16 cellular contexts compared by ENCODE assay signal in the genomic region with DNA sequence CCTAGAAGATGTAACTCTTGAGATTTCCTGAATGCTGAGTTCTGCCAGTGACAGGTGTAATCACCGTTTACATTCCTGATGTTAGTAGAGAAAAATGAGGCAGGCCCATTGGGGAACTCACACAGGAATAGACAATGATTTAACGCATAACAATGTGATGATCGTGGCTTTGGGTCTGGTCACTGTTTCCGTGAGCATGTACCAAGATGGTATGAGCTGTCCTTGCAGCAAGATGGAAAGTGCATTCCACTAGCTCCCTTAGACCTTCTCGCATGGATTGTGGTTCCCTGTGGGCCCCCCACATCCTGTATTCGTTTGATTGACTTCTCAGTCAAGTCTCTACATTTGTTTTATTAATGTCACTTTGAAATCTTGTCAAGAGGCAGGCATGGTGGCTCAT.
A peak's percentile ranks its signal among the peaks of the same experiment; 100 is the strongest.
DNase-seq lines count a peak whose midpoint lies in the region; ATAC-seq and TF ChIP-seq lines count a peak whose summit lies in the region.
"Had no signal": no experiment of that assay in that cellular context is flagged by ENCODE, and none has a peak within 500 bp of the region (broad histone marks: within the 10 kb centered on the region; RNA-seq: fewer than 3 reads in every experiment).

No MANE protein-coding gene starts in this region.

- TF ChIP-seq CTCF in NB4 (IDR thresholded peaks at IDR 0.05; ENCODE audit: low read depth, low read length) (no peak), astrocyte of the spinal cord (IDR thresholded peaks at IDR 0.05; ENCODE audit: low read depth, low read length) (no peak), neural cell (IDR thresholded peaks at IDR 0.05; ENCODE audit: poor library complexity, severe bottlenecking) (no peak)

- TF ChIP-seq RAD21 in neural cell (conservative IDR thresholded peaks at IDR 0.05): no peak

- no peak overlapping the region for H2AFZ ChIP-seq in neural cell (ENCODE audit: low read depth, low read length)

- H3K9me2 ChIP-seq in neural cell (ENCODE audit: insufficient read depth, low read length): no peaks in the 10 kb centered on the region

- no peak overlapping the region for H3K9ac ChIP-seq in neural cell (ENCODE audit: low read length)

- no peaks in the 10 kb centered on the region for H3K9me3 ChIP-seq in neural cell (ENCODE audit: low read length)
- H3K9me3 ChIP-seq: gastrocnemius medialis, ovary had no signal

- H3K27ac ChIP-seq in neural cell (ENCODE audit: low read length): no peak overlapping the region
- H3K27ac ChIP-seq: gastrocnemius medialis, ovary had no signal

- H3K79me2 ChIP-seq in neural cell (replicated peaks; ENCODE audit: insufficient read depth, low read length): no peaks in the 10 kb centered on the region

- in situ Hi-C loops in astrocyte of the spinal cord (cut with HindIII; ENCODE audit: low sequenced_read_pairs): no loop called here

- H3K27me3 ChIP-seq in neural cell (ENCODE audit: insufficient read depth, low read depth, low read length): no peaks in the 10 kb centered on the region
- H3K27me3 ChIP-seq: gastrocnemius medialis, ovary had no signal

- H3K4me3 ChIP-seq in NB4 (ENCODE audit: low read depth, low read length) (no peak overlapping the region), astrocyte of the spinal cord (ENCODE audit: low read depth, low read length) (no peak overlapping the region), neural cell (ENCODE audit: low read length) (no peak overlapping the region)
- H3K4me3 ChIP-seq: gastrocnemius medialis, ovary had no signal

- DNase-seq in ELR (ENCODE audit: low read depth): peak; percentile 96
- DNase-seq in NB4 (ENCODE audit: low read depth): peak; percentile 51
- peak; percentile 42 for DNase-seq in astrocyte of the spinal cord (ENCODE audit: low read depth, low spot score)
- DNase-seq in NCI-H2196 (lab: John Stamatoyannopoulos, UW; ENCODE audit: unreplicated experiment): no peak
- DNase-seq in stimulated activated CD4-positive, alpha-beta T cell treated with anti-CD3 and anti-CD28 coated beads, Interleukin-4, amount 100 ng/mL, for 4 hours: no peak
- no peak for DNase-seq in NCI-H146 (lab: John Stamatoyannopoulos, UW)
- DNase-seq: activated T-cell treated with anti-CD3 and anti-CD28 coated beads for 4 hours; CD4-positive, CD25-positive, alpha-beta regulatory T cell; gastrocnemius medialis; Kasumi-1; NCI-H2081; NCI-H69; ovary had no signal

- TF ChIP-seq EP300 in neural cell (conservative IDR thresholded peaks at IDR 0.05; ENCODE audit: poor library complexity, severe bottlenecking): peak; percentile 40

- ATAC-seq in GM21526 (IDR thresholded peaks at IDR 0.05; ENCODE audit: low FRiP score, unreplicated experiment): no peak
- ATAC-seq: activated naive CD4-positive, alpha-beta T cell treated with anti-CD3 and anti-CD28 coated beads, Interleukin-2, amount 50 U/mL, for 72 hours; gastrocnemius medialis had no signal

- TF ChIP-seq POLR2A in NB4 (IDR thresholded peaks at IDR 0.05; ENCODE audit: extremely low read depth, insufficient read length): no peak

- no peaks in the 10 kb centered on the region for H3K36me3 ChIP-seq in neural cell (ENCODE audit: insufficient read depth, low read length)
- H3K36me3 ChIP-seq: gastrocnemius medialis, ovary had no signal

- no peaks in the 10 kb centered on the region for H3F3A ChIP-seq in neural cell (ENCODE audit: insufficient read depth, low read length, poor library complexity, severe bottlenecking)

- no peak overlapping the region for H3K4me2 ChIP-seq in neural cell (ENCODE audit: low read length)

- H4K20me1 ChIP-seq in neural cell (ENCODE audit: insufficient read depth): no peaks in the 10 kb centered on the region

TF ChIP-seq in neural cell, 6 proteins besides CTCF, POLR2A, EP300 and RAD21:
- TF ChIP-seq EZH2 (IDR thresholded peaks at IDR 0.05; ENCODE audit: borderline replicate concordance, insufficient read depth, low read length, poor library complexity, severe bottlenecking) (no peak), SMC3 (conservative IDR thresholded peaks at IDR 0.05; ENCODE audit: poor library complexity) (no peak), MXI1 (conservative IDR thresholded peaks at IDR 0.05; ENCODE audit: poor library complexity, severe bottlenecking) (no peak), POLR2AphosphoS5 (IDR thresholded peaks at IDR 0.05) (no peak), TAF1 (IDR thresholded peaks at IDR 0.05; ENCODE audit: low read depth) (no peak)
- TF ChIP-seq, protein P1, sequence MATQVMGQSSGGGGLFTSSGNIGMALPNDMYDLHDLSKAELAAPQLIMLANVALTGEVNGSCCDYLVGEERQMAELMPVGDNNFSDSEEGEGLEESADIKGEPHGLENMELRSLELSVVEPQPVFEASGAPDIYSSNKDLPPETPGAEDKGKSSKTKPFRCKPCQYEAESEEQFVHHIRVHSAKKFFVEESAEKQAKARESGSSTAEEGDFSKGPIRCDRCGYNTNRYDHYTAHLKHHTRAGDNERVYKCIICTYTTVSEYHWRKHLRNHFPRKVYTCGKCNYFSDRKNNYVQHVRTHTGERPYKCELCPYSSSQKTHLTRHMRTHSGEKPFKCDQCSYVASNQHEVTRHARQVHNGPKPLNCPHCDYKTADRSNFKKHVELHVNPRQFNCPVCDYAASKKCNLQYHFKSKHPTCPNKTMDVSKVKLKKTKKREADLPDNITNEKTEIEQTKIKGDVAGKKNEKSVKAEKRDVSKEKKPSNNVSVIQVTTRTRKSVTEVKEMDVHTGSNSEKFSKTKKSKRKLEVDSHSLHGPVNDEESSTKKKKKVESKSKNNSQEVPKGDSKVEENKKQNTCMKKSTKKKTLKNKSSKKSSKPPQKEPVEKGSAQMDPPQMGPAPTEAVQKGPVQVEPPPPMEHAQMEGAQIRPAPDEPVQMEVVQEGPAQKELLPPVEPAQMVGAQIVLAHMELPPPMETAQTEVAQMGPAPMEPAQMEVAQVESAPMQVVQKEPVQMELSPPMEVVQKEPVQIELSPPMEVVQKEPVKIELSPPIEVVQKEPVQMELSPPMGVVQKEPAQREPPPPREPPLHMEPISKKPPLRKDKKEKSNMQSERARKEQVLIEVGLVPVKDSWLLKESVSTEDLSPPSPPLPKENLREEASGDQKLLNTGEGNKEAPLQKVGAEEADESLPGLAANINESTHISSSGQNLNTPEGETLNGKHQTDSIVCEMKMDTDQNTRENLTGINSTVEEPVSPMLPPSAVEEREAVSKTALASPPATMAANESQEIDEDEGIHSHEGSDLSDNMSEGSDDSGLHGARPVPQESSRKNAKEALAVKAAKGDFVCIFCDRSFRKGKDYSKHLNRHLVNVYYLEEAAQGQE (IDR thresholded peaks at IDR 0.05; ENCODE audit: borderline replicate concordance): peak; percentile 18

Comparison
In these comparisons a context has a peak if more than half of its experiments do, and no peak if none do; other contexts are left out.
1. DNase-seq: peak in ELR (single experiment), NB4 (single experiment) and astrocyte of the spinal cord (single experiment); none in NCI-H2196 (single experiment), stimulated activated CD4-positive, alpha-beta T cell treated with anti-CD3 and anti-CD28 coated beads, Interleukin-4, amount 100 ng/mL, for 4 hours (0 of 2) and NCI-H146 (single experiment).